In the genomic region with DNA sequence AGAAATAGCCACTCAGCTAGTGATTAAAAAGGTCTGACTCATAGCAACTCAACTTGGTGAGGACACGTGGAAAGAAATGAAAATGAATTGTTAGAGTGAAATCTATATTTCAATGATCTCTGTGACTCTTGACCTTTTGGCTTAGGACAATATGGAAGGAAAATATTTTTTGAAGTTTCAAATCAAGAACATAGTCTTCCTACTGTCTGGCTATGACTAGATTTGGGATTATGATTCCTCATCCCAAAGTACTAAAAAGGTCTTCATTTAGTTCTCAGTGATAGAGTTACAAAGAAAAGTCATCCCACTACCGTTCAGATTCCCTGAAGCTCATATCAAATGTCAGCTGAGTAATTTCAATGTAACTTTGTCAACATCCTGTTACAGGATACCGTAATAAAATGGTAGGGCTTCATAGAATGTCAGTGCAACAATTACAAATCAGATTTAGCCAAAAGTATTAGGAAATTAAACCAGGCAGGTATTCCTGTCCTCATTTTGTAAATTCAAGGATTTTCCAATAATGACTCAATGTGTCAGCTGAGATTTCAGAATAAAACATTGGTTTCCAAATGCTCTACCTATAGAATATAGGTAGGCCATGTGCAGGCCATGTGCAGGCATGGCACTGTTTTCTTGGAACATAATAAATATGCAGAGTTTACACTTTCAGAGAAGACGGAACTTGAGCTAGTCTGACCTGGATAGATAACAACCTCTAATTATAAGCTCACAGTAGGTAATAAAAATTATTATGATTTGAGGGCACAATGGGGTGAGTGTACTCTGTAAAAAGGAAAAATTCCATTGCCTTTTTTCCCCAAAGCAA, we compare ENCODE assay signal across 1 cellular context.
TF ChIP-seq lines count a peak whose summit lies in the region.

No MANE protein-coding gene starts in this region.

TF ChIP-seq in IMR-90, 13 proteins besides CTCF, POLR2A, EP300 and RAD21:
- TF ChIP-seq CEBPB (IDR thresholded peaks at IDR 0.05; ENCODE audit: low read depth, low read length) (peak; percentile 12; the same call in 1 of the 2 replicates), MXI1 (IDR thresholded peaks at IDR 0.05; ENCODE audit: borderline replicate concordance, low read depth, low read length) (peak; percentile 28; the same call in 1 of the 2 replicates), FOS (IDR thresholded peaks at IDR 0.05; ENCODE audit: low read depth, low read length) (no peak), RFX5 (IDR thresholded peaks at IDR 0.05; ENCODE audit: low read depth, low read length) (no peak)
